Comparison of ENCODE assay signal across 19 cellular contexts in the genomic region with DNA sequence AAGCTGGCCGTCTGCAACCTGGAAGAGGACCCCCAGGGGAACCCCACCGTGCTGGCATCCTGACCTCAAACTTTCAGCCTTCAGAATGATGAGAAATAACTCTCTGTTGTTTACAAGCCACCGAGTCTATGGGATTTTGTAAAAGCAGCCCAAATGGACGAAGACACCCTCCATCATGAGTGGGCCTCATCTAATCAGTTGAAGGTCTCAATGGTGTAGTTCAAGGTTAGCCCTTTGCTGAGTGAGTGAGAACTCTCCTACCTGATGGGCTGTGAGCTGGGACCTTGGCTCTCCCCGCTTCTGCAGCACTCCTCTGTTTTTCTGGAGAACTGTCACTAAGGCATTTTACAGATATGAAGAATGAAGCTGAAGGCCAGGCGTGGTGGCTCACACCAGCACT.
DNase-seq lines count a peak whose midpoint lies in the region; ATAC-seq and TF ChIP-seq lines count a peak whose summit lies in the region.
"Had no signal": no experiment of that assay in that cellular context is flagged by ENCODE, and none has a peak within 500 bp of the region (broad histone marks: within the 10 kb centered on the region; RNA-seq: fewer than 3 reads in every experiment).

No MANE protein-coding gene starts in this region.

- WGBS in spleen, 5 donors = 69 to 90% (median 81%) methylated on average over 5 to 6 of the region's 6 CpGs

- H3K36me3 ChIP-seq in RWPE2 (ENCODE audit: low read depth) (no peaks in the 10 kb centered on the region), spleen (no peaks in the 10 kb centered on the region), osteoblast (ENCODE audit: insufficient read depth, low read length) (no peaks in the 10 kb centered on the region)
- H3K36me3 ChIP-seq: HAP-1 had no signal

- DNase-seq in activated effector memory CD4-positive, alpha-beta T cell treated with anti-CD3 and anti-CD28 coated beads, Interleukin-2, amount 50 U/mL, for 16 hours = peak; percentile 34
- DNase-seq in activated effector memory CD4-positive, alpha-beta T cell treated with Interleukin-2 at 50 U/mL for 16 hours = no peak
- peak; percentile 10 for DNase-seq in RWPE2 (ENCODE audit: low spot score)
- peak; percentile 27 for DNase-seq in spleen
- DNase-seq in osteoblast (ENCODE audit: insufficient read length, low spot score, missing footprints) = no peak
- DNase-seq in COLO668 (lab: John Stamatoyannopoulos, UW; ENCODE audit: unreplicated experiment) = no peak
- DNase-seq in amniotic stem cell (lab: John Stamatoyannopoulos, UW) = no peak
- DNase-seq: AML-193; CD4-positive, alpha-beta T cell; DMS79 treated with DMSO at 0.1 percent for 48 hours; GM23248; HFFc6; IMR-90; KBM-7 had no signal

- no peak overlapping the region for H2AFZ ChIP-seq in osteoblast (ENCODE audit: low read length)
- H2AFZ ChIP-seq: GM23248 had no signal

- H3K27me3 ChIP-seq in RWPE2 (ENCODE audit: insufficient read depth, poor library complexity, severe bottlenecking) (no peaks in the 10 kb centered on the region), spleen (replicated peaks in 1 of 7) (peaks cover 0 to 19% (median 0%) of the 10 kb centered on the region in 7 donors), osteoblast (ENCODE audit: insufficient read depth, low read length) (peaks cover 4% of the 10 kb centered on the region)

- H3K27ac ChIP-seq in RWPE2 (ENCODE audit: poor library complexity, severe bottlenecking) = no peak overlapping the region
- no peak overlapping the region for H3K27ac ChIP-seq in spleen
- H3K27ac ChIP-seq in osteoblast (ENCODE audit: low read depth, low read length) = no peak overlapping the region
- H3K27ac ChIP-seq: 22Rv1, A549, C4-2B, GM23248, HL-60 had no signal

- TF ChIP-seq POLR2A in spleen (IDR thresholded peaks at IDR 0.05) = no peak

- TF ChIP-seq CTCF in RWPE2 (IDR thresholded peaks at IDR 0.05; ENCODE audit: poor library complexity, severe bottlenecking) = no peak
- no peak for TF ChIP-seq CTCF in spleen (IDR thresholded peaks at IDR 0.05 in 8 of 11, conservative IDR thresholded peaks at IDR 0.05 in 3 of 11)
- no peak for TF ChIP-seq CTCF in osteoblast (IDR thresholded peaks at IDR 0.05; ENCODE audit: extremely low read depth, low read depth, low read length)

- H3K4me3 ChIP-seq in RWPE2 (ENCODE audit: severe bottlenecking) (no peak overlapping the region), spleen (no peak overlapping the region), osteoblast (ENCODE audit: insufficient read depth, low read length) (no peak overlapping the region)
- H3K4me3 ChIP-seq: A549, GM23248, HAP-1 had no signal

- H3K4me2 ChIP-seq in osteoblast (ENCODE audit: insufficient read depth, low read length) = no peak overlapping the region
- H3K4me2 ChIP-seq: A549 had no signal

- no peak for ATAC-seq in RWPE2 (ENCODE audit: low read depth)
- ATAC-seq: A549 had no signal

- H4K20me1 ChIP-seq in osteoblast (ENCODE audit: insufficient read depth, low read length) = no peaks in the 10 kb centered on the region

- H3K79me2 ChIP-seq in osteoblast (ENCODE audit: insufficient read depth, low read length) = no peaks in the 10 kb centered on the region

- intact Hi-C loops in spleen (cut with DNase I; ENCODE audit: low total_unique reads) = no loop called here

- H3K4me1 ChIP-seq in RWPE2 (ENCODE audit: insufficient read depth, poor library complexity, severe bottlenecking) (no peaks in the 10 kb centered on the region), spleen (no peaks in the 10 kb centered on the region), osteoblast (ENCODE audit: insufficient read depth, low read length) (no peaks in the 10 kb centered on the region)
- H3K4me1 ChIP-seq: A549, HAP-1 had no signal

- H3K9me3 ChIP-seq in RWPE2 (ENCODE audit: severe bottlenecking) (no peaks in the 10 kb centered on the region), spleen (peaks cover 0 to 5% (median under 1%) of the 10 kb centered on the region in 8 donors), osteoblast (ENCODE audit: low read depth, low read length) (no peaks in the 10 kb centered on the region)
- H3K9me3 ChIP-seq: HAP-1 had no signal

Comparison
In these comparisons a context has a peak if more than half of its experiments do, and no peak if none do; other contexts are left out.
1. DNase-seq: peak in activated effector memory CD4-positive, alpha-beta T cell treated with anti-CD3 and anti-CD28 coated beads, Interleukin-2, amount 50 U/mL, for 16 hours (single experiment), RWPE2 (single experiment) and spleen (single experiment); none in activated effector memory CD4-positive, alpha-beta T cell treated with Interleukin-2 at 50 U/mL for 16 hours (single experiment), osteoblast (single experiment), COLO668 (single experiment) and amniotic stem cell (single experiment).